14 cellular contexts compared by ENCODE assay signal in the genomic region with DNA sequence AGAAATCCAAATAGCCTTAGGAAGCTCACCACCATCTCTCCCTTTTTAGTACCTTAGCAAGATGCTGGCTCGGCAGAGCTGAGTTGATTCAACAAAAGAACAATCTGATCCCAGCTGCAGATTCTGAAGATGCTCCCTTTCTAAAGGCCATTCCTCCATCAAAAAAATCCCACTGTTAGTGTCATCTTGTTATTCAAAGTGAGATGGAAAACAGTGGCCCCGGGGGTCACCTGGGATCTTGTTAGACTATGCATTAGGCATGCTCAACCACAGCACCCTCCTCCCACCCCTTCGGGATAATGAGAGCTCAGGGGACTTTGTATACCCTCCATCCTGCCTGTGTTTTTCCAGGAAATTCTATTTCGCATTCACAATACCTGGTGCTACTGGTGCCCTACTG. TPM values are rescaled to one million over a fixed set of nuclear protein-coding genes. Genes with fewer than 3 reads are reported as not detected.
DNase-seq lines count a peak whose midpoint lies in the region; ATAC-seq, FAIRE-seq and TF ChIP-seq lines count a peak whose summit lies in the region.
"Had no signal": no experiment of that assay in that cellular context is flagged by ENCODE, and none has a peak within 500 bp of the region (broad histone marks: within the 10 kb centered on the region; RNA-seq: fewer than 3 reads in every experiment).

No MANE protein-coding gene starts in this region.

- no peak for TF ChIP-seq CTCF in MM.1S (IDR thresholded peaks at IDR 0.05; ENCODE audit: low read length)
- no peak for TF ChIP-seq CTCF in neural progenitor cell (IDR thresholded peaks at IDR 0.05)
- TF ChIP-seq CTCF in coronary artery (IDR thresholded peaks at IDR 0.05): no peak
- TF ChIP-seq CTCF in heart left ventricle (IDR thresholded peaks at IDR 0.05): no peak

- H3K27me3 ChIP-seq in MM.1S (replicated peaks; ENCODE audit: insufficient read depth, low read length): no peaks in the 10 kb centered on the region
- H3K27me3 ChIP-seq in neural progenitor cell: no peaks in the 10 kb centered on the region
- H3K27me3 ChIP-seq in heart left ventricle: no peaks in the 10 kb centered on the region
- H3K27me3 ChIP-seq: body of pancreas, foreskin keratinocyte, SJSA1 had no signal

- no peak overlapping the region for H2AFZ ChIP-seq in MM.1S (ENCODE audit: low read length)
- H2AFZ ChIP-seq in neural progenitor cell (replicated peaks): no peak overlapping the region

- H3K4me2 ChIP-seq in MM.1S (ENCODE audit: low read depth, low read length) (peak overlapping the region; percentile 81), neural progenitor cell (peak overlapping the region; percentile 80)

- DNase-seq in activated CD4-positive, alpha-beta T cell treated with anti-CD3 and anti-CD28 coated beads, Interleukin-2, amount 10 ng/mL, durations not matched to agents 7 days and 5 days: no peak
- DNase-seq in activated CD4-positive, alpha-beta T cell treated with anti-CD3 and anti-CD28 coated beads, Interleukin-2, amount 50 U/mL, for 4 hours: no peak
- DNase-seq in MM.1S (no peak), neural progenitor cell (ENCODE audit: low spot score) (no peak), GM19239 (ENCODE audit: insufficient read length, low spot score) (no peak), coronary artery (ENCODE audit: low spot score) (no peak), heart left ventricle (no peak)
- DNase-seq in activated naive CD8-positive, alpha-beta T cell treated with anti-CD3 and anti-CD28 coated beads, Interleukin-2, amount 50 U/mL, for 24 hours: no peak
- DNase-seq: body of pancreas, DMS 273 treated with DMSO at 0.1 percent for 48 hours, foreskin keratinocyte, NCI-H1436 had no signal

- H3K4me1 ChIP-seq in MM.1S (ENCODE audit: low read length) (peaks cover 17% of the 10 kb centered on the region), neural progenitor cell (peaks cover 18% of the 10 kb centered on the region), heart left ventricle (peaks cover 0 to 18% (median 8%) of the 10 kb centered on the region in 12 donors)

- H3K36me3 Mint-ChIP-seq in activated CD4-positive, alpha-beta T cell treated with anti-CD3 and anti-CD28 coated beads, Interleukin-2, amount 10 ng/mL, durations not matched to agents 7 days and 5 days (ENCODE audit: low read depth): peaks cover 63% of the 10 kb centered on the region
- H3K36me3 Mint-ChIP-seq in activated naive CD8-positive, alpha-beta T cell treated with anti-CD3 and anti-CD28 coated beads, Interleukin-2, amount 50 U/mL, for 24 hours (ENCODE audit: low read depth): peaks cover 53% of the 10 kb centered on the region
- peaks cover 16% of the 10 kb centered on the region for H3K36me3 Mint-ChIP-seq in neural progenitor cell

- no peak overlapping the region for H3K4me3 ChIP-seq in MM.1S (ENCODE audit: low read length)
- peak overlapping the region; percentile 69 for H3K4me3 ChIP-seq in neural progenitor cell
- no peak overlapping the region for H3K4me3 ChIP-seq in coronary artery
- H3K4me3 ChIP-seq in heart left ventricle: no peak overlapping the region
- H3K4me3 ChIP-seq: body of pancreas had no signal

- intact Hi-C loops in heart left ventricle (cut with DNase I): loop anchor here in 3 of 10 donors (10.0 kb wide), 2 partner anchors 123 to 163 kb away; partner anchors contain the start of gene ESYT2 (in 1 of the 3)

- H3K9ac ChIP-seq in MM.1S (ENCODE audit: low read length): no peak overlapping the region
- H3K9ac ChIP-seq in neural progenitor cell: peak overlapping the region; percentile 43

- H3K36me3 ChIP-seq in MM.1S (replicated peaks; ENCODE audit: insufficient read depth, low read length) (peaks cover 5% of the 10 kb centered on the region; the same call in 1 of the 2 replicates), neural progenitor cell (peaks cover 11% of the 10 kb centered on the region), heart left ventricle (peaks cover 0 to 4% (median 0%) of the 10 kb centered on the region in 9 donors)

- H4K20me1 ChIP-seq in MM.1S (ENCODE audit: insufficient read depth, low read length): no peaks in the 10 kb centered on the region; the same call in 1 of the 2 replicates
- H4K20me1 ChIP-seq in neural progenitor cell (ENCODE audit: low read depth): peaks cover 14% of the 10 kb centered on the region

- FAIRE-seq in GM19239 (lab: Jason Lieb, UNC): no peak

- H3K4me3 Mint-ChIP-seq in activated CD4-positive, alpha-beta T cell treated with anti-CD3 and anti-CD28 coated beads, Interleukin-2, amount 10 ng/mL, durations not matched to agents 7 days and 5 days: peak overlapping the region; percentile 89
- H3K4me3 Mint-ChIP-seq in activated naive CD8-positive, alpha-beta T cell treated with anti-CD3 and anti-CD28 coated beads, Interleukin-2, amount 50 U/mL, for 24 hours: peak overlapping the region; percentile 89
- peak overlapping the region; percentile 85 for H3K4me3 Mint-ChIP-seq in neural progenitor cell

- H3K27ac ChIP-seq in MM.1S (ENCODE audit: low read length): no peak overlapping the region
- H3K27ac ChIP-seq in neural progenitor cell: no peak overlapping the region
- no peak overlapping the region for H3K27ac ChIP-seq in coronary artery
- H3K27ac ChIP-seq in heart left ventricle: no peak overlapping the region
- H3K27ac ChIP-seq: body of pancreas, foreskin keratinocyte, SJSA1, VCaP had no signal

- no peak overlapping the region for H3K27ac Mint-ChIP-seq in activated CD4-positive, alpha-beta T cell treated with anti-CD3 and anti-CD28 coated beads, Interleukin-2, amount 10 ng/mL, durations not matched to agents 7 days and 5 days
- no peak overlapping the region for H3K27ac Mint-ChIP-seq in activated naive CD8-positive, alpha-beta T cell treated with anti-CD3 and anti-CD28 coated beads, Interleukin-2, amount 50 U/mL, for 24 hours
- no peak overlapping the region for H3K27ac Mint-ChIP-seq in neural progenitor cell

- peaks cover 64% of the 10 kb centered on the region for H3K4me1 Mint-ChIP-seq in activated CD4-positive, alpha-beta T cell treated with anti-CD3 and anti-CD28 coated beads, Interleukin-2, amount 10 ng/mL, durations not matched to agents 7 days and 5 days
- peaks cover 43% of the 10 kb centered on the region for H3K4me1 Mint-ChIP-seq in activated naive CD8-positive, alpha-beta T cell treated with anti-CD3 and anti-CD28 coated beads, Interleukin-2, amount 50 U/mL, for 24 hours
- H3K4me1 Mint-ChIP-seq in neural progenitor cell: peaks cover 29% of the 10 kb centered on the region

- POLR2A ChIA-PET in activated CD4-positive, alpha-beta T cell treated with anti-CD3 and anti-CD28 coated beads, Interleukin-2, amount 10 ng/mL, durations not matched to agents 7 days and 5 days (lab: Charles Lee): no interaction called here

- 45 to 57% (median 50%) methylated on average over 4 of the region's 4 CpGs for WGBS in heart left ventricle, 4 donors

- TF ChIP-seq POLR2A in heart left ventricle (IDR thresholded peaks at IDR 0.05): no peak

- H3K9me2 ChIP-seq in MM.1S (replicated peaks; ENCODE audit: insufficient read depth, low read length): no peaks in the 10 kb centered on the region

- H3F3A ChIP-seq in MM.1S (ENCODE audit: insufficient read depth, low read length) (peaks cover 7% of the 10 kb centered on the region; the same call in 1 of the 2 replicates), neural progenitor cell (ENCODE audit: low read depth) (peaks cover 8% of the 10 kb centered on the region)

- CTCF ChIA-PET in activated CD4-positive, alpha-beta T cell treated with anti-CD3 and anti-CD28 coated beads, Interleukin-2, amount 10 ng/mL, durations not matched to agents 7 days and 5 days (lab: Charles Lee): no interaction called here

- ATAC-seq in activated naive CD8-positive, alpha-beta T cell treated with anti-CD3 and anti-CD28 coated beads, Interleukin-2, amount 50 U/mL, for 24 hours: no peak
- ATAC-seq in heart left ventricle: no peak
- ATAC-seq: body of pancreas, foreskin keratinocyte had no signal

- H3K79me2 ChIP-seq in MM.1S (ENCODE audit: low read length) (peaks cover 74% of the 10 kb centered on the region), neural progenitor cell (ENCODE audit: low read depth) (peaks cover 74% of the 10 kb centered on the region)

- peaks cover 4% of the 10 kb centered on the region for H3K9me3 Mint-ChIP-seq in activated CD4-positive, alpha-beta T cell treated with anti-CD3 and anti-CD28 coated beads, Interleukin-2, amount 10 ng/mL, durations not matched to agents 7 days and 5 days
- no peaks in the 10 kb centered on the region for H3K9me3 Mint-ChIP-seq in activated naive CD8-positive, alpha-beta T cell treated with anti-CD3 and anti-CD28 coated beads, Interleukin-2, amount 50 U/mL, for 24 hours
- no peaks in the 10 kb centered on the region for H3K9me3 Mint-ChIP-seq in neural progenitor cell

- no peaks in the 10 kb centered on the region for H3K27me3 Mint-ChIP-seq in activated CD4-positive, alpha-beta T cell treated with anti-CD3 and anti-CD28 coated beads, Interleukin-2, amount 10 ng/mL, durations not matched to agents 7 days and 5 days
- H3K27me3 Mint-ChIP-seq in activated naive CD8-positive, alpha-beta T cell treated with anti-CD3 and anti-CD28 coated beads, Interleukin-2, amount 50 U/mL, for 24 hours: no peaks in the 10 kb centered on the region
- peaks cover 3% of the 10 kb centered on the region for H3K27me3 Mint-ChIP-seq in neural progenitor cell (ENCODE audit: insufficient read depth, low read depth)

- H3K9me3 ChIP-seq in MM.1S (replicated peaks; ENCODE audit: insufficient read depth, low read length): no peaks in the 10 kb centered on the region
- H3K9me3 ChIP-seq in neural progenitor cell (ENCODE audit: low read depth): no peaks in the 10 kb centered on the region
- peaks cover 0 to under 1% (median 0%) of the 10 kb centered on the region in 12 donors for H3K9me3 ChIP-seq in heart left ventricle
- H3K9me3 ChIP-seq: body of pancreas, SJSA1 had no signal

RNA-seq across cellular contexts. Expression of gene NCAPG2, which starts 2.4 kb away (rescaled TPM):
- 100 to 1,000 TPM; 139 to 173 TPM for total RNA-seq in activated CD4-positive, alpha-beta T cell treated with anti-CD3 and anti-CD28 coated beads, Interleukin-2, amount 10 ng/mL, durations not matched to agents 7 days and 5 days
- total RNA-seq in neural progenitor cell (ENCODE audit: low replicate concordance) (74.3 and 89.6 TPM in 2 replicates), heart left ventricle (10 to 100 TPM in 1 of 9 donors, 1 to 10 TPM in 8; 2.8 to 12.5 (median 4.7) TPM)
- 1 to 10 TPM; 1.1 to 3.7 TPM for polyA plus RNA-seq in heart left ventricle
